In genomic region chr11:90223248-90223585, GRCh38 we compare ENCODE assay signal across 8 cellular contexts. TPM values are rescaled to one million over a fixed set of nuclear protein-coding genes. Genes with fewer than 3 reads are reported as not detected.
DNase-seq lines count a peak whose midpoint lies in the region; ATAC-seq and TF ChIP-seq lines count a peak whose summit lies in the region.

No MANE protein-coding gene starts in this region.

- no peak for TF ChIP-seq CTCF in AG04449 (IDR thresholded peaks at IDR 0.05; ENCODE audit: insufficient read depth, low read length, missing control alignments)
- TF ChIP-seq CTCF in omental fat pad (IDR thresholded peaks at IDR 0.05), result no peak

- H3K36me3 ChIP-seq in NT2/D1 (ENCODE audit: insufficient read depth, insufficient read length, low read length) (peaks cover 5% of the 10 kb centered on the region), esophagus (ENCODE audit: control insufficient read depth in 2 of 2, insufficient read depth in 2 of 2, low read length in 1 of 2) (no peaks in the 10 kb centered on the region)

- peaks cover 11% of the 10 kb centered on the region; the same call in 1 of the 2 replicates for H3K9me3 ChIP-seq in NT2/D1 (ENCODE audit: insufficient read depth, low read length)
- H3K9me3 ChIP-seq in esophagus (ENCODE audit: control insufficient read depth in 2 of 2, insufficient read depth in 1 of 2, low read depth in 1 of 2, low read length in 1 of 2), result no peaks in the 10 kb centered on the region

- H3K9ac ChIP-seq in NT2/D1 (ENCODE audit: insufficient read length, low read depth), result peak overlapping the region; percentile 93

- CTCF ChIA-PET in AG04449 (lab: Yijun Ruan, JAX), result interaction anchor here (1.0 kb wide), 1 partner anchor 18 kb away, joined by 3 read pairs; no protein-coding TSS in a partner anchor

- ATAC-seq in GM21423 (IDR thresholded peaks at IDR 0.05; ENCODE audit: unreplicated experiment) (peak; percentile 55), omental fat pad (ENCODE audit: low FRiP score) (peak; percentile 79)

- H3K27me3 ChIP-seq in NT2/D1 (ENCODE audit: insufficient read depth, insufficient read length), result no peaks in the 10 kb centered on the region
- H3K27me3 ChIP-seq in esophagus (ENCODE audit: control insufficient read depth in 1 of 2, insufficient read depth in 2 of 2, low read length in 2 of 2), result no peaks in the 10 kb centered on the region

- H3K4me3 ChIP-seq in AG04449 (ENCODE audit: low read depth, low read length) (peak overlapping the region; percentile 80), NT2/D1 (ENCODE audit: insufficient read length, low read depth) (peak overlapping the region; percentile 91), esophagus (ENCODE audit: low read depth in 1 of 2, low read length in 2 of 2) (peak overlapping the region; percentile 90 to 96)

- H3K4me1 ChIP-seq in NT2/D1 (ENCODE audit: insufficient read depth, insufficient read length) (no peaks in the 10 kb centered on the region), esophagus (ENCODE audit: control insufficient read depth in 2 of 2, insufficient read depth in 2 of 2, low read length in 1 of 2) (peaks cover 0 to 2% of the 10 kb centered on the region in 2 donors)

- no peak for DNase-seq in AG04449 (ENCODE audit: low read depth, low spot score)
- no peak for DNase-seq in NT2/D1 (ENCODE audit: low read depth, low spot score)
- DNase-seq in omental fat pad (ENCODE audit: low spot score), result peak; percentile 39
- no peak for DNase-seq in stimulated activated naive CD4-positive, alpha-beta T cell treated with Interleukin-2 at 50 U/mL for 16 hours (lab: John Stamatoyannopoulos, UW)
- no peak for DNase-seq in erythroblast (lab: John Stamatoyannopoulos, UW)
- no peak for DNase-seq in DMS 273 (lab: John Stamatoyannopoulos, UW; ENCODE audit: unreplicated experiment)

- WGBS in esophagus, 2 donors, result 0% methylated on average over 12 of the region's 12 CpGs

- no peak for TF ChIP-seq POLR2A in erythroblast (IDR thresholded peaks at IDR 0.05; ENCODE audit: low read length)

- POLR2A ChIA-PET in AG04449 (lab: Yijun Ruan, JAX), result interaction anchor here (0.6 kb wide), 1 partner anchor 18 kb away, joined by 3 read pairs; no protein-coding TSS in a partner anchor

- H3K27ac ChIP-seq in esophagus (ENCODE audit: low read depth in 2 of 2, low read length in 1 of 2), result peak overlapping the region; percentile 86 to 91

RNA-seq across cellular contexts. Expression of gene CHORDC1, which starts 0.4 kb away (rescaled TPM):
- 10 to 100 TPM; 14.0 to 24.0 TPM for polyA plus RNA-seq in esophagus
- 100 to 1,000 TPM in 1 of 4 donors, 10 to 100 TPM in 3; 56.2 to 147 (median 79.4) TPM for total RNA-seq in omental fat pad
